8 cellular contexts compared by ENCODE assay signal in genomic region chr17:65137076-65137935, GRCh38. TPM values are rescaled to one million over a fixed set of nuclear protein-coding genes. Genes with fewer than 3 reads are reported as not detected.
DNase-seq lines count a peak whose midpoint lies in the region; ATAC-seq and TF ChIP-seq lines count a peak whose summit lies in the region.

TSS of gene RGS9 (plus strand) at chr17:65137370. CDS start at chr17:65137541, 171 bp downstream.

- H3K27me3 Mint-ChIP-seq in activated naive CD4-positive, alpha-beta T cell treated with anti-CD3 and anti-CD28 coated beads for 36 hours (ENCODE audit: low read depth): peaks cover 11% of the 10 kb centered on the region
- H3K27me3 Mint-ChIP-seq in osteocyte (ENCODE audit: unreplicated experiment): no peaks in the 10 kb centered on the region

- no peaks in the 10 kb centered on the region for H3K36me3 ChIP-seq in SJSA1
- H3K36me3 ChIP-seq in thoracic aorta: no peaks in the 10 kb centered on the region

- no peaks in the 10 kb centered on the region for H3K9me3 Mint-ChIP-seq in activated naive CD4-positive, alpha-beta T cell treated with anti-CD3 and anti-CD28 coated beads for 36 hours
- H3K9me3 Mint-ChIP-seq in osteocyte (ENCODE audit: unreplicated experiment): no peaks in the 10 kb centered on the region

- H3K4me1 Mint-ChIP-seq in activated naive CD4-positive, alpha-beta T cell treated with anti-CD3 and anti-CD28 coated beads for 36 hours (ENCODE audit: low read depth): peaks cover 15% of the 10 kb centered on the region
- H3K4me1 Mint-ChIP-seq in osteocyte (ENCODE audit: unreplicated experiment): peaks cover 23% of the 10 kb centered on the region

- H3K27ac Mint-ChIP-seq in activated naive CD4-positive, alpha-beta T cell treated with anti-CD3 and anti-CD28 coated beads for 36 hours: no peak within 1 kb of the TSS
- H3K27ac Mint-ChIP-seq in osteocyte (ENCODE audit: unreplicated experiment): no peak within 1 kb of the TSS

- TF ChIP-seq CTCF in LNCAP (IDR thresholded peaks at IDR 0.05) (peak; percentile 99), osteocyte (IDR thresholded peaks at IDR 0.05) (peak; percentile 98), thoracic aorta (IDR thresholded peaks at IDR 0.05) (peak; percentile 99)

- peaks cover 29% of the 10 kb centered on the region for H3K4me1 ChIP-seq in SJSA1 (replicated peaks)
- peaks cover 0 to 13% of the 10 kb centered on the region in 2 donors for H3K4me1 ChIP-seq in thoracic aorta (ENCODE audit: control insufficient read depth in 1 of 2, low read depth in 2 of 2)

- H3K4me3 Mint-ChIP-seq in activated naive CD4-positive, alpha-beta T cell treated with anti-CD3 and anti-CD28 coated beads for 36 hours: peak within 1 kb of the TSS; percentile 59
- peak within 1 kb of the TSS; percentile 75 for H3K4me3 Mint-ChIP-seq in osteocyte (ENCODE audit: unreplicated experiment)

- H3K27ac ChIP-seq in SJSA1 (no peak within 1 kb of the TSS), thoracic aorta (peak within 1 kb of the TSS in 1 of 2 donors; percentile 23)

- H3K4me3 ChIP-seq in SJSA1 (peak within 1 kb of the TSS; percentile 34), thoracic aorta (peak within 1 kb of the TSS; percentile 79)

- DNase-seq in ELF-1 (ENCODE audit: low read depth, low spot score) (peak; percentile 95), GOT3 (lab: John Stamatoyannopoulos, UW) (peak; percentile 13), SJSA1 (ENCODE audit: low read depth in 1 of 2, low spot score in 2 of 2) (peak; percentile 84 to 85), Right ventricle myocardium inferior (ENCODE audit: missing footprints) (peak; percentile 94), osteocyte (ENCODE audit: extremely low spot score, unreplicated experiment) (peak; percentile 93), thoracic aorta (ENCODE audit: low spot score) (peak; percentile 16)
- DNase-seq in activated naive CD4-positive, alpha-beta T cell treated with anti-CD3 and anti-CD28 coated beads for 36 hours: peak; percentile 75

- intact Hi-C loops in activated naive CD4-positive, alpha-beta T cell treated with anti-CD3 and anti-CD28 coated beads for 36 hours (cut with micrococcal nuclease): loop anchor here (1.0 to 5.0 kb wide), 5 partner anchors 14 to 175 kb away; partner anchors contain the start of gene GNA13
- intact Hi-C loops in Right ventricle myocardium inferior (cut with DNase I): no loop called here

- H3K9me3 ChIP-seq in SJSA1 (replicated peaks) (no peaks in the 10 kb centered on the region), thoracic aorta (no peaks in the 10 kb centered on the region)

- CTCF ChIA-PET in activated naive CD4-positive, alpha-beta T cell treated with anti-CD3 and anti-CD28 coated beads for 36 hours (lab: Charles Lee): interaction anchor here (0.7 to 2.9 kb wide), 15 partner anchors 13 to 218 kb away, joined by 3 to 17 read pairs (median 4); partner anchors contain the start of gene LRRC37A3

- H3K27me3 ChIP-seq in SJSA1 (replicated peaks) (no peaks in the 10 kb centered on the region), thoracic aorta (replicated peaks; ENCODE audit: insufficient read depth) (no peaks in the 10 kb centered on the region)

- ATAC-seq in Right ventricle myocardium inferior: peak; percentile 96
- peak; percentile 64 for ATAC-seq in thoracic aorta (ENCODE audit: insufficient number of reproducible peaks, low FRiP score, low read depth)

- H3K36me3 Mint-ChIP-seq in activated naive CD4-positive, alpha-beta T cell treated with anti-CD3 and anti-CD28 coated beads for 36 hours (ENCODE audit: low read depth): no peaks in the 10 kb centered on the region
- H3K36me3 Mint-ChIP-seq in osteocyte (ENCODE audit: unreplicated experiment): no peaks in the 10 kb centered on the region

RNA-seq across cellular contexts. Expression of gene RGS9, which starts in this region (rescaled TPM):
- 9.2 and 11.2 TPM in 2 replicates for total RNA-seq in SJSA1 (2014; rRNA removed; shearing (Covaris generic))
- total RNA-seq in activated naive CD4-positive, alpha-beta T cell treated with anti-CD3 and anti-CD28 coated beads for 36 hours: 1 to 10 TPM; 1.2 to 1.6 TPM
- total RNA-seq in Right ventricle myocardium inferior (2.8 TPM), osteocyte (4.0 and 6.5 TPM in 2 replicates), thoracic aorta (1 to 10 TPM; 3.2 to 4.0 TPM)

Comparison
In these comparisons a context has a peak if more than half of its experiments do, and no peak if none do; other contexts are left out.
1. DNase-seq: peak in every context shown above with its lines; median percentile 95 in ELF-1; 94 in Right ventricle myocardium inferior; 93 in osteocyte; 84 in SJSA1; 75 in activated naive CD4-positive, alpha-beta T cell treated with anti-CD3 and anti-CD28 coated beads for 36 hours; 16 in thoracic aorta; 13 in GOT3.